ENCODE assay signal across 9 cellular contexts in the genomic region with DNA sequence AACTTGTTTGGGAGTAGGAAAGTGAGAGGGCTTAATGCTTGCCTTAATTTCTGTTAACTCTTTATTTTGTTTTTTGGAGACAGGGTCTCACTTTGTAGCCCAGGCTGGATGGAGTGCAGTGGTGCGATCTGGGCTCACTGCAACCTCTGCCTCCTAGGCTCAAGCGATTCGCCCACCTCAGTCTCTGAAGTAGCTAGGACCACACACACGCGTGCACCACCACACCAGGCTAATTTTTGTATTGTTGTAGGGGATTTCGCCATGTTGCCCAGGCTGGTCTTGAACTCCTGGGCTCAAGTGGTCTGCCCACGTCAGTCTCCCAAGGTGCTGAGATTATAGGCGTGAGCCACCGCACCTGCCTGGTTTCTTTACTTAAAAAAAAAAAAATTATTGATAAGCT. TPM values are rescaled to one million over a fixed set of nuclear protein-coding genes. Genes with fewer than 3 reads are reported as not detected.
DNase-seq lines count a peak whose midpoint lies in the region; ATAC-seq and TF ChIP-seq lines count a peak whose summit lies in the region.
"Had no signal": no experiment of that assay in that cellular context is flagged by ENCODE, and none has a peak within 500 bp of the region (broad histone marks: within the 10 kb centered on the region; RNA-seq: fewer than 3 reads in every experiment).

No MANE protein-coding gene starts in this region.

- no peak for ATAC-seq in activated naive CD8-positive, alpha-beta T cell treated with anti-CD3 and anti-CD28 coated beads, Interleukin-2, amount 50 U/mL, for 24 hours
- ATAC-seq in HG02623 (IDR thresholded peaks at IDR 0.05; ENCODE audit: unreplicated experiment) = no peak

- DNase-seq in AG04449 (ENCODE audit: low read depth, low spot score) = no peak
- DNase-seq in HFF-Myc (ENCODE audit: extremely low read depth, low read depth) = no peak
- no peak for DNase-seq in activated naive CD8-positive, alpha-beta T cell treated with anti-CD3 and anti-CD28 coated beads, Interleukin-2, amount 50 U/mL, for 24 hours
- DNase-seq in mesothelial cell of epicardium (ENCODE audit: low spot score in 2 of 2, unreplicated experiment in 2 of 2) = no peak
- no peak for DNase-seq in central memory CD4-positive, alpha-beta T cell
- no peak for DNase-seq in HK-2 (ENCODE audit: unreplicated experiment)
- no peak for DNase-seq in HUDEP-2 (lab: John Stamatoyannopoulos, UW; ENCODE audit: unreplicated experiment in 76 of 76)
- DNase-seq: foreskin melanocyte had no signal

- H3K9me3 Mint-ChIP-seq in activated naive CD8-positive, alpha-beta T cell treated with anti-CD3 and anti-CD28 coated beads, Interleukin-2, amount 50 U/mL, for 24 hours = no peaks in the 10 kb centered on the region
- H3K9me3 Mint-ChIP-seq in mesothelial cell of epicardium = no peaks in the 10 kb centered on the region

- peaks cover 14% of the 10 kb centered on the region for H3K27me3 Mint-ChIP-seq in activated naive CD8-positive, alpha-beta T cell treated with anti-CD3 and anti-CD28 coated beads, Interleukin-2, amount 50 U/mL, for 24 hours
- peaks cover 19% of the 10 kb centered on the region for H3K27me3 Mint-ChIP-seq in mesothelial cell of epicardium (ENCODE audit: low read depth)

- H3K27ac Mint-ChIP-seq in activated naive CD8-positive, alpha-beta T cell treated with anti-CD3 and anti-CD28 coated beads, Interleukin-2, amount 50 U/mL, for 24 hours = no peak overlapping the region
- H3K27ac Mint-ChIP-seq in mesothelial cell of epicardium = no peak overlapping the region

- H3K4me3 ChIP-seq in AG04449 (ENCODE audit: low read depth, low read length) (peak overlapping the region; percentile 25), HFF-Myc (replicated peaks; ENCODE audit: low read depth, low read length) (peak overlapping the region; percentile 74)

- peak overlapping the region; percentile 89 for H3K4me3 Mint-ChIP-seq in activated naive CD8-positive, alpha-beta T cell treated with anti-CD3 and anti-CD28 coated beads, Interleukin-2, amount 50 U/mL, for 24 hours
- H3K4me3 Mint-ChIP-seq in mesothelial cell of epicardium = peak overlapping the region; percentile 85

- TF ChIP-seq CTCF in AG04449 (IDR thresholded peaks at IDR 0.05; ENCODE audit: insufficient read depth, low read length, missing control alignments) = no peak
- no peak for TF ChIP-seq CTCF in HFF-Myc (IDR thresholded peaks at IDR 0.05; ENCODE audit: low read depth, low read length, missing control alignments)
- no peak for TF ChIP-seq CTCF in mesothelial cell of epicardium (IDR thresholded peaks at IDR 0.05; ENCODE audit: unreplicated experiment)

- CTCF ChIA-PET in AG04449 (lab: Yijun Ruan, JAX) = interaction anchor here (0.7 to 0.9 kb wide), 2 partner anchors 120 to 688 kb away, joined by 3 read pairs; no protein-coding TSS in a partner anchor

- POLR2A ChIA-PET in AG04449 (lab: Yijun Ruan, JAX) = no interaction called here

- peaks cover 65% of the 10 kb centered on the region for H3K4me1 Mint-ChIP-seq in activated naive CD8-positive, alpha-beta T cell treated with anti-CD3 and anti-CD28 coated beads, Interleukin-2, amount 50 U/mL, for 24 hours
- H3K4me1 Mint-ChIP-seq in mesothelial cell of epicardium = peaks cover 25% of the 10 kb centered on the region

- peaks cover 18% of the 10 kb centered on the region for H3K36me3 Mint-ChIP-seq in activated naive CD8-positive, alpha-beta T cell treated with anti-CD3 and anti-CD28 coated beads, Interleukin-2, amount 50 U/mL, for 24 hours (ENCODE audit: low read depth)
- no peaks in the 10 kb centered on the region for H3K36me3 Mint-ChIP-seq in mesothelial cell of epicardium

RNA-seq across cellular contexts. Expression of gene PPP2R2D, which starts 1.9 kb away (rescaled TPM):
- 32.9 to 34.0 TPM (median 33.3 TPM) in 3 replicates for total RNA-seq in mesothelial cell of epicardium
